Comparison of ENCODE assay signal across 22 cellular contexts in genomic region chr2:239127513-239127912, GRCh38.
"Had no signal": no experiment of that assay in that cellular context is flagged by ENCODE, and none has a peak within 500 bp of the region (broad histone marks: within the 10 kb centered on the region; RNA-seq: fewer than 3 reads in every experiment).

No MANE protein-coding gene starts in this region.

- H3K27me3 ChIP-seq: foreskin keratinocyte, neutrophil, sigmoid colon, stomach, thyroid gland, upper lobe of left lung, uterus had no signal

- DNase-seq: effector CD4-positive, alpha-beta T cell; endodermal cell; erythroblast; foreskin keratinocyte; hippocampal formation; mesenchymal stem cell; midbrain; psoas muscle; retina; sigmoid colon; stimulated activated CD4-positive, alpha-beta T cell treated with anti-CD3 and anti-CD28 coated beads, Interleukin-12 subunit alpha, Interleukin-12 subunit beta, amount 100 ng/mL, for 4 hours; stimulated activated naive CD4-positive, alpha-beta T cell; stomach; thyroid gland; uterus had no signal

- ATAC-seq: foreskin keratinocyte; left lobe of liver; natural killer cell treated with Interleukin-12 subunit alpha and Interleukin-12 subunit beta and Interleukin-15 and Interleukin-18, amount 100 ng/mL, for 72 hours had no signal

- H3K4me3 ChIP-seq: coronary artery, lung, psoas muscle, sigmoid colon, skin epidermis, stomach, thyroid gland, upper lobe of left lung, uterus had no signal

- H3K36me3 ChIP-seq: uterus had no signal

- H3K4me1 ChIP-seq: foreskin keratinocyte, psoas muscle, thyroid gland, uterus had no signal

- H3K27ac ChIP-seq: coronary artery, foreskin keratinocyte, neutrophil, psoas muscle, sigmoid colon, skin epidermis, stomach, thyroid gland, upper lobe of left lung, uterus had no signal

- H3K9me3 ChIP-seq: neutrophil, psoas muscle, sigmoid colon, stomach, thyroid gland, upper lobe of left lung, uterus had no signal
